In the genomic region with DNA sequence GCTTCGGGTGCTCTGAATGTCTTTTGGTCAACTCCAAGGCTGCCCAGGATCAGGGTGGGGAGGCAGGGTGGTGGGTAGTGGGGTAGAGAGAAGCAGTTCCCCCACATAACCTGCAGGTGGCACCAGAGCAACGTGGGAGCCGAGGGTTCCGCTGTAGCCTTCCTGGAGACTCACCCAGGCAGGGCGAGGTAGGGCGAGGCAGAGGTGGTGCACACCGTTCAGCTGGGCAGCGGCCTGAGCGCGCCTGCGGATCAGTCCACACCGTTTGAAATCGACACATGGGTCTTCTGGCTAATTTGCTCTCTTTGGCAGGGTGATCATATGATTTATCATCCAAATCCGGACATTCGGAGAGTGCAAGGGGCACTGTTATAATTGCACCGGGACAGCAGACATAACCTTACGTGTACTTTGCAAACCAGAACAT, we compare ENCODE assay signal across 8 cellular contexts. TPM values are rescaled to one million over a fixed set of nuclear protein-coding genes. Genes with fewer than 3 reads are reported as not detected.
A peak's percentile ranks its signal among the peaks of the same experiment; 100 is the strongest.
DNase-seq lines count a peak whose midpoint lies in the region; ATAC-seq and TF ChIP-seq lines count a peak whose summit lies in the region.

No MANE protein-coding gene starts in this region.

- H3K27ac ChIP-seq in lower lobe of right lung, result no peak overlapping the region

- no peaks in the 10 kb centered on the region for H3K36me3 Mint-ChIP-seq in dendritic cell treated with granulocyte-macrophage colony-stimulating factor and Interleukin-4, amounts not matched to agents 40 ng/mL and 50 ng/mL, for 4 days (ENCODE audit: low read depth)

- H3K27ac Mint-ChIP-seq in dendritic cell treated with granulocyte-macrophage colony-stimulating factor and Interleukin-4, amounts not matched to agents 40 ng/mL and 50 ng/mL, for 4 days, result no peak overlapping the region

- peak overlapping the region; percentile 50 for H3K4me3 Mint-ChIP-seq in dendritic cell treated with granulocyte-macrophage colony-stimulating factor and Interleukin-4, amounts not matched to agents 40 ng/mL and 50 ng/mL, for 4 days

- H3K4me3 ChIP-seq in lower lobe of right lung, result peak overlapping the region; percentile 40

- no peaks in the 10 kb centered on the region for H3K27me3 ChIP-seq in lower lobe of right lung (ENCODE audit: low read depth)

- peak; percentile 96 for TF ChIP-seq CTCF in lower lobe of right lung (IDR thresholded peaks at IDR 0.05)

- no peaks in the 10 kb centered on the region for H3K27me3 Mint-ChIP-seq in dendritic cell treated with granulocyte-macrophage colony-stimulating factor and Interleukin-4, amounts not matched to agents 40 ng/mL and 50 ng/mL, for 4 days

- H3K36me3 ChIP-seq in lower lobe of right lung, result no peaks in the 10 kb centered on the region

- H3K9me3 ChIP-seq in lower lobe of right lung, result no peaks in the 10 kb centered on the region

- peaks cover 5% of the 10 kb centered on the region for H3K4me1 ChIP-seq in lower lobe of right lung

- ATAC-seq in GM18502 (IDR thresholded peaks at IDR 0.05; ENCODE audit: poor library complexity, unreplicated experiment) (peak; percentile 92), HG03045 (IDR thresholded peaks at IDR 0.05; ENCODE audit: unreplicated experiment) (peak; percentile 85), lower lobe of right lung (peak; percentile 99)

- DNase-seq in 8988T (peak; percentile 79), NCI-H510A treated with DMSO at 0.1 percent for 48 hours (lab: John Stamatoyannopoulos, UW) (peak; percentile 30), lower lobe of right lung (peak; percentile 84)
- DNase-seq in activated CD4-positive, alpha-beta T cell treated with anti-CD3 and anti-CD28 coated beads, Interleukin-2, amount 50 U/mL, for 1 hour, result peak; percentile 72
- peak; percentile 59 to 67 (median 61) for DNase-seq in stimulated activated CD4-positive, alpha-beta T cell treated with anti-CD3 and anti-CD28 coated beads, TNF-alpha, amount 100 ng/mL, for 24 hours (ENCODE audit: low read depth in 3 of 3)

- intact Hi-C loops in dendritic cell treated with granulocyte-macrophage colony-stimulating factor and Interleukin-4, amounts not matched to agents 40 ng/mL and 50 ng/mL, for 4 days (cut with micrococcal nuclease), result loop anchor here (1.0 kb wide), 2 partner anchors 143 to 199 kb away; no protein-coding TSS in a partner anchor
- intact Hi-C loops in lower lobe of right lung (cut with DNase I), result no loop called here

- H3K4me1 Mint-ChIP-seq in dendritic cell treated with granulocyte-macrophage colony-stimulating factor and Interleukin-4, amounts not matched to agents 40 ng/mL and 50 ng/mL, for 4 days (ENCODE audit: low read depth), result peaks cover 24% of the 10 kb centered on the region

- no peaks in the 10 kb centered on the region for H3K9me3 Mint-ChIP-seq in dendritic cell treated with granulocyte-macrophage colony-stimulating factor and Interleukin-4, amounts not matched to agents 40 ng/mL and 50 ng/mL, for 4 days

RNA-seq across cellular contexts. Expression of gene MAP3K8, which starts 41.4 kb away (rescaled TPM):
- 34.0 TPM for total RNA-seq in lower lobe of right lung

RNA-seq across cellular contexts. Expression of gene MTPAP, which starts 43.5 kb away (rescaled TPM):
- total RNA-seq in lower lobe of right lung, result 23.6 TPM

Comparison
In these comparisons a context has a peak if more than half of its experiments do, and no peak if none do; other contexts are left out.
1. DNase-seq: peak in every context shown above with its lines; median percentile 84 in lower lobe of right lung; 79 in 8988T; 72 in activated CD4-positive, alpha-beta T cell treated with anti-CD3 and anti-CD28 coated beads, Interleukin-2, amount 50 U/mL, for 1 hour; 61 in stimulated activated CD4-positive, alpha-beta T cell treated with anti-CD3 and anti-CD28 coated beads, TNF-alpha, amount 100 ng/mL, for 24 hours; 30 in NCI-H510A treated with DMSO at 0.1 percent for 48 hours.